In genomic region chrX:13223868-13224555, GRCh38 we compare ENCODE assay signal across 10 cellular contexts.
DNase-seq lines count a peak whose midpoint lies in the region; ATAC-seq, FAIRE-seq and TF ChIP-seq lines count a peak whose summit lies in the region.
"Had no signal": no experiment of that assay in that cellular context is flagged by ENCODE, and none has a peak within 500 bp of the region (broad histone marks: within the 10 kb centered on the region; RNA-seq: fewer than 3 reads in every experiment).

No MANE protein-coding gene starts in this region.

- SMC1A ChIA-PET in GM12878 (lab: Charles Lee; ENCODE audit: uncharacterized antibody, unreplicated experiment) = interaction anchor here (0.7 to 1.5 kb wide), 2 partner anchors 8 to 15 kb away, joined by 3 to 4 read pairs; no protein-coding TSS in a partner anchor

- BruUV-seq in GM12878 (replicated peaks; lab: Mats Ljungman, UMichigan) = no TSS peak

- WGBS in GM12878 (ENCODE audit: insufficient coverage, insufficient replicate concordance, low lambda C conversion rate, missing lambda C conversion rate) = 47% methylated on average over 2 of the region's 2 CpGs

- H3K27me3 ChIP-seq in GM12878 (replicated peaks in 1 of 2; ENCODE audit: control insufficient read depth in 2 of 2, insufficient read depth in 2 of 2, low read length in 1 of 2) = no peaks in the 10 kb centered on the region

- in situ Hi-C loops in GM12878 (cut with MboI) = no loop called here

- H3K9me3 ChIP-seq in GM12878 (replicated peaks; ENCODE audit: control insufficient read depth, insufficient read depth, low read length) = no peaks in the 10 kb centered on the region

- POLR2A ChIA-PET in GM12878 (lab: Charles Lee) = interaction anchor here (0.6 kb wide), 2 partner anchors 216 to 1969 kb away, joined by 3 to 4 read pairs; no protein-coding TSS in a partner anchor

- no peak for TF ChIP-seq POLR2A in GM12878 (IDR thresholded peaks at IDR 0.05; ENCODE audit: low read depth, low read length)

- no peaks in the 10 kb centered on the region for H3K79me2 ChIP-seq in GM12878 (ENCODE audit: control insufficient read depth, insufficient read depth, low read length)

- RAD21 ChIA-PET in GM12878 (lab: Charles Lee; ENCODE audit: unreplicated experiment) = no interaction called here

- H3K4me3 ChIP-seq in AG09309 (ENCODE audit: control insufficient read depth, low read depth, low read length) (no peak overlapping the region), GM12878 (no peak overlapping the region)
- H3K4me3 ChIP-seq: skin epidermis had no signal

- no peak overlapping the region for H2AFZ ChIP-seq in GM12878 (ENCODE audit: control insufficient read depth, low read depth, low read length)

- no peaks in the 10 kb centered on the region for H3K36me3 ChIP-seq in GM12878 (ENCODE audit: control insufficient read depth in 2 of 2, insufficient read depth in 2 of 2, low read length in 1 of 2)

- no peak for TF ChIP-seq EP300 in GM12878 (IDR thresholded peaks at IDR 0.05; ENCODE audit: borderline replicate concordance in 1 of 2, control insufficient read depth in 1 of 2, low read depth in 2 of 2, low read length in 2 of 2)

- no peak for TF ChIP-seq RAD21 in GM12878 (IDR thresholded peaks at IDR 0.05; ENCODE audit: insufficient read depth, low read depth, low read length)

- no peaks in the 10 kb centered on the region for H4K20me1 ChIP-seq in GM12878 (ENCODE audit: control insufficient read depth, insufficient read depth)

- H3K9ac ChIP-seq in GM12878 (ENCODE audit: control insufficient read depth, insufficient read depth, low read length) = no peak overlapping the region

- intact Hi-C loops in GM12878 (cut with micrococcal nuclease; ENCODE audit: unreplicated experiment) = no loop called here

- no peak overlapping the region for H3K4me2 ChIP-seq in GM12878 (ENCODE audit: control insufficient read depth, insufficient read depth)

- H3K27ac ChIP-seq in GM12878 (ENCODE audit: control insufficient read depth, insufficient read depth) = no peak overlapping the region
- H3K27ac ChIP-seq: skin epidermis had no signal

- no peak for TF ChIP-seq CTCF in AG09309 (IDR thresholded peaks at IDR 0.05; ENCODE audit: control insufficient read depth, insufficient read depth, low read depth, low read length, missing control alignments)
- no peak for TF ChIP-seq CTCF in GM12878 (IDR thresholded peaks at IDR 0.05 in 2 of 3, conservative IDR thresholded peaks at IDR 0.05 in 1 of 3; ENCODE audit: control insufficient read depth in 2 of 3, extremely low read depth in 1 of 3, insufficient read depth in 1 of 3, low read depth in 3 of 3, low read length in 3 of 3)

- no peak for FAIRE-seq in GM12878 (lab: Jason Lieb, UNC)

- peak; percentile 57 for DNase-seq in AG09309 (ENCODE audit: low read depth)
- DNase-seq in NCI-H1092 treated with DMSO at 0.1 percent for 48 hours (lab: John Stamatoyannopoulos, UW) = peak; percentile 39
- DNase-seq in GM12878 (ENCODE audit: low read depth, low spot score) = no peak
- DNase-seq in kidney glomerular epithelial cell (lab: John Stamatoyannopoulos, UW) = peak; percentile 60
- no peak for DNase-seq in NCI-H1436 (lab: John Stamatoyannopoulos, UW)
- DNase-seq in GM19240 (ENCODE audit: insufficient read length, low spot score) = no peak
- no peak for DNase-seq in stimulated activated CD4-positive, alpha-beta T cell treated with anti-CD3 and anti-CD28 coated beads, Interleukin-2, amount 100 ng/mL, for 24 hours
- no peak for DNase-seq in activated CD4-positive, alpha-beta T cell treated with anti-CD3 and anti-CD28 coated beads, Interleukin-2, amount 50 U/mL, for 4 hours
- DNase-seq: DND-41 had no signal

- ATAC-seq in GM12878 = peak; percentile 42; the same call in 2 of the 3 replicates

- H3K4me1 ChIP-seq in GM12878 (ENCODE audit: control insufficient read depth, insufficient read depth, low read length) = no peaks in the 10 kb centered on the region

- CTCF ChIA-PET in GM12878 (lab: Yijun Ruan, JAX) = interaction anchor here (0.6 to 0.9 kb wide), 3 partner anchors 9 to 69 kb away, joined by 3 to 5 read pairs (median 4); no protein-coding TSS in a partner anchor

TF ChIP-seq in GM12878, 131 proteins besides CTCF, POLR2A, EP300 and RAD21:
- 0 out of 2 replicates have a peak, but pooled peaks have one; percentile 10 for TF ChIP-seq ZNF384 (IDR thresholded peaks at IDR 0.05; ENCODE audit: borderline replicate concordance, low read depth, low read length)
- no peak for TF ChIP-seq SMAD5 (IDR thresholded peaks at IDR 0.05; ENCODE audit: low read depth)

Comparison
In these comparisons a context has a peak if more than half of its experiments do, and no peak if none do; other contexts are left out.
1. DNase-seq: peak in AG09309 (single experiment), NCI-H1092 treated with DMSO at 0.1 percent for 48 hours (single experiment) and kidney glomerular epithelial cell (single experiment); none in GM12878 (single experiment), NCI-H1436 (single experiment), GM19240 (single experiment), stimulated activated CD4-positive, alpha-beta T cell treated with anti-CD3 and anti-CD28 coated beads, Interleukin-2, amount 100 ng/mL, for 24 hours (0 of 2) and activated CD4-positive, alpha-beta T cell treated with anti-CD3 and anti-CD28 coated beads, Interleukin-2, amount 50 U/mL, for 4 hours (0 of 2).